Comparison of ENCODE assay signal across 8 cellular contexts in genomic region chr15:24954783-24955548, GRCh38. TPM values are rescaled to one million over a fixed set of nuclear protein-coding genes. Genes with fewer than 3 reads are reported as not detected.
DNase-seq lines count a peak whose midpoint lies in the region; ATAC-seq and TF ChIP-seq lines count a peak whose summit lies in the region.

SNRPN (plus strand) TSS chr15:24954987; CDS start chr15:24974454, 19,467 bp downstream.
A gene with protein sequence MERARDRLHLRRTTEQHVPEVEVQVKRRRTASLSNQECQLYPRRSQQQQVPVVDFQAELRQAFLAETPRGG (plus strand): TSS chr15:24954987. CDS start chr15:24955049, 62 bp downstream.

- DNase-seq in SJCRH30 (peak; percentile 46 to 53), glutamatergic neuron (peak; percentile 86), omental fat pad (ENCODE audit: low spot score) (peak; percentile 35)
- DNase-seq in activated naive CD4-positive, alpha-beta T cell treated with anti-CD3 and anti-CD28 coated beads, Interleukin-2, amount 50 U/mL, for 16 hours = peak; percentile 70

- H3K4me3 Mint-ChIP-seq in glutamatergic neuron (ENCODE audit: unreplicated experiment) = peak within 1 kb of the TSS; percentile 93

- H3K36me3 Mint-ChIP-seq in glutamatergic neuron (ENCODE audit: unreplicated experiment) = peaks cover 6% of the 10 kb centered on the region

- no peaks in the 10 kb centered on the region for H3K27me3 ChIP-seq in SJCRH30

- H3K36me3 ChIP-seq in SJCRH30 = no peaks in the 10 kb centered on the region

- peak within 1 kb of the TSS; percentile 98 for H3K27ac Mint-ChIP-seq in glutamatergic neuron (ENCODE audit: unreplicated experiment)

- peaks cover 11% of the 10 kb centered on the region for H3K27me3 Mint-ChIP-seq in glutamatergic neuron (ENCODE audit: unreplicated experiment)

- peak; percentile 51 for ATAC-seq in GM18517 (IDR thresholded peaks at IDR 0.05; ENCODE audit: unreplicated experiment)
- ATAC-seq in HG03442 (IDR thresholded peaks at IDR 0.05; ENCODE audit: unreplicated experiment) = peak; percentile 67
- peak; percentile 73 for ATAC-seq in omental fat pad (ENCODE audit: low FRiP score)

- TF ChIP-seq CTCF in 22Rv1 (IDR thresholded peaks at IDR 0.05) (no peak), glutamatergic neuron (IDR thresholded peaks at IDR 0.05; ENCODE audit: partially characterized antibody, unreplicated experiment) (no peak), omental fat pad (IDR thresholded peaks at IDR 0.05) (no peak)

- no peaks in the 10 kb centered on the region for H3K4me1 ChIP-seq in SJCRH30

- peaks cover 19% of the 10 kb centered on the region for H3K9me3 Mint-ChIP-seq in glutamatergic neuron (ENCODE audit: unreplicated experiment)

- H3K9me3 ChIP-seq in SJCRH30 (replicated peaks) = no peaks in the 10 kb centered on the region

- H3K27ac ChIP-seq in 22Rv1 (peak within 1 kb of the TSS; percentile 86), SJCRH30 (peak within 1 kb of the TSS; percentile 57), temporal lobe (ENCODE audit: low read depth, low read length) (peak within 1 kb of the TSS; percentile 93)

- peaks cover 3% of the 10 kb centered on the region for H3K4me1 Mint-ChIP-seq in glutamatergic neuron (ENCODE audit: low read depth, unreplicated experiment)

- peak within 1 kb of the TSS; percentile 61 for H3K4me3 ChIP-seq in SJCRH30

RNA-seq across cellular contexts. Expression of gene SNRPN, which starts in this region (rescaled TPM):
- 65.7 and 66.1 TPM in 2 replicates for total RNA-seq in SJCRH30 (2014; rRNA removed; shearing (Covaris generic))
- total RNA-seq in glutamatergic neuron (ENCODE audit: unreplicated experiment) (284 TPM), omental fat pad (10 to 100 TPM; 47.0 to 71.9 (median 67.3) TPM), temporal lobe (183 TPM)

RNA-seq across cellular contexts. Expression of the second gene that starts in this region (rescaled TPM):
- total RNA-seq in SJCRH30 (2014; rRNA removed; shearing (Covaris generic)) = 7.5 and 8.5 TPM in 2 replicates
- total RNA-seq in glutamatergic neuron (ENCODE audit: unreplicated experiment) (41.9 TPM), omental fat pad (1 to 10 TPM; 1.2 to 6.8 (median 4.3) TPM), temporal lobe (18.2 TPM)

Comparison
In these comparisons a context has a peak if more than half of its experiments do, and no peak if none do; other contexts are left out.
1. Peak in every context shown above with its lines: DNase-seq, ATAC-seq, H3K4me3 ChIP-seq and H3K27ac ChIP-seq.
2. DNase-seq: peak in every context shown above with its lines; median percentile 86 in glutamatergic neuron; 70 in activated naive CD4-positive, alpha-beta T cell treated with anti-CD3 and anti-CD28 coated beads, Interleukin-2, amount 50 U/mL, for 16 hours; 50 in SJCRH30; 35 in omental fat pad.